In genomic region chr19:17747205-17748098, GRCh38 we compare ENCODE assay signal across 1 cellular context.
A peak's percentile ranks its signal among the peaks of the same experiment; 100 is the strongest.
TF ChIP-seq lines count a peak whose summit lies in the region.

No MANE protein-coding gene starts in this region.

TF ChIP-seq in GM12878, 131 proteins besides CTCF, POLR2A, EP300 and RAD21 (continued from another document):
- TF ChIP-seq USF2 (IDR thresholded peaks at IDR 0.05; ENCODE audit: borderline replicate concordance, low read depth, low read length) (no peak), CEBPB (IDR thresholded peaks at IDR 0.05; ENCODE audit: borderline replicate concordance in 1 of 2, low read depth in 2 of 2, low read length in 2 of 2) (no peak), SPI1 (IDR thresholded peaks at IDR 0.05; ENCODE audit: borderline replicate concordance, insufficient read depth, low read depth, low read length) (no peak), PAX8 (IDR thresholded peaks at IDR 0.05) (no peak), FOS (IDR thresholded peaks at IDR 0.05; ENCODE audit: borderline replicate concordance, extremely low read depth, insufficient read length) (peak; percentile 40), KDM1A (IDR thresholded peaks at IDR 0.05; ENCODE audit: borderline replicate concordance) (peak; percentile 97), SUPT20H (IDR thresholded peaks at IDR 0.05; ENCODE audit: borderline replicate concordance, control insufficient read depth, low read depth, low read length) (no peak), MYB (IDR thresholded peaks at IDR 0.05; ENCODE audit: borderline replicate concordance, low read depth, low read length) (no peak), PRDM15 (CRISPR knock-in tag; IDR thresholded peaks at IDR 0.05) (no peak), BCL11A (IDR thresholded peaks at IDR 0.05; ENCODE audit: low read depth, low read length) (no peak), DPF2 (IDR thresholded peaks at IDR 0.05) (0 out of 2 replicates have a peak, but pooled peaks have one; percentile 56), TARDBP (IDR thresholded peaks at IDR 0.05; ENCODE audit: borderline replicate concordance) (no peak), CBX3 (IDR thresholded peaks at IDR 0.05; ENCODE audit: borderline replicate concordance, low read depth) (no peak), USF1 (IDR thresholded peaks at IDR 0.05; ENCODE audit: borderline replicate concordance, extremely low read length, insufficient read depth, low read depth, low read length) (no peak), PML (IDR thresholded peaks at IDR 0.05; ENCODE audit: low read length) (no peak), MXI1 (IDR thresholded peaks at IDR 0.05; ENCODE audit: low read depth, low read length) (no peak), KAT2A (conservative IDR thresholded peaks at IDR 0.05; ENCODE audit: control insufficient read depth, low read depth, low read length) (no peak), EGR1 (IDR thresholded peaks at IDR 0.05; ENCODE audit: borderline replicate concordance in 1 of 2, low read depth in 2 of 2, low read length in 2 of 2) (peak in 1 of 2 experiments; percentile 75; a peak in 2 of 3 replicates), HDAC2 (IDR thresholded peaks at IDR 0.05) (no peak), ZNF622 (IDR thresholded peaks at IDR 0.05) (no peak), SIN3A (IDR thresholded peaks at IDR 0.05; ENCODE audit: low read depth, low read length) (no peak), NR2C2 (IDR thresholded peaks at IDR 0.05; ENCODE audit: borderline replicate concordance, control insufficient read depth, insufficient read length, low read depth) (no peak), RELA (IDR thresholded peaks at IDR 0.05; ENCODE audit: borderline replicate concordance, partially characterized antibody) (no peak), TCF12 (IDR thresholded peaks at IDR 0.05; ENCODE audit: low read depth, low read length) (no peak), ATF3 (IDR thresholded peaks at IDR 0.05; ENCODE audit: borderline replicate concordance, extremely low read depth, low read depth, low read length) (no peak), SREBF2 (IDR thresholded peaks at IDR 0.05; ENCODE audit: low read length) (no peak), CUX1 (IDR thresholded peaks at IDR 0.05; ENCODE audit: insufficient replicate concordance, low read depth, low read length) (no peak), RB1 (IDR thresholded peaks at IDR 0.05; ENCODE audit: borderline replicate concordance) (no peak), IKZF1 (conservative IDR thresholded peaks at IDR 0.05) (peak; percentile 44), YY1 (IDR thresholded peaks at IDR 0.05; ENCODE audit: low read depth, low read length) (no peak), PKNOX1 (IDR thresholded peaks at IDR 0.05) (peak; percentile 95), FOXK2 (IDR thresholded peaks at IDR 0.05) (no peak), POU2F2 (IDR thresholded peaks at IDR 0.05; ENCODE audit: borderline replicate concordance, low read depth, low read length) (peak; percentile 100), E2F4 (IDR thresholded peaks at IDR 0.05; ENCODE audit: low read depth, low read length) (no peak), BHLHE40 (IDR thresholded peaks at IDR 0.05; ENCODE audit: borderline replicate concordance in 1 of 2, low read depth in 2 of 2, low read length in 1 of 2) (peak; percentile 35 to 64; a peak in 2 of 4 replicates), ZBED1 (IDR thresholded peaks at IDR 0.05; ENCODE audit: borderline replicate concordance) (no peak), NFIC (IDR thresholded peaks at IDR 0.05; ENCODE audit: low read depth, low read length) (no peak), GATAD2B (conservative IDR thresholded peaks at IDR 0.05; ENCODE audit: low read depth) (peak; percentile 89), ZNF207 (IDR thresholded peaks at IDR 0.05; ENCODE audit: borderline replicate concordance) (no peak), HSF1 (IDR thresholded peaks at IDR 0.05; ENCODE audit: low read depth, low read length) (no peak), MEF2B (IDR thresholded peaks at IDR 0.05; ENCODE audit: partially characterized antibody, poor library complexity, severe bottlenecking) (no peak), BACH1 (IDR thresholded peaks at IDR 0.05; ENCODE audit: borderline replicate concordance) (peak; percentile 76)
